Comparison of ENCODE assay signal across 1 cellular context in the genomic region with DNA sequence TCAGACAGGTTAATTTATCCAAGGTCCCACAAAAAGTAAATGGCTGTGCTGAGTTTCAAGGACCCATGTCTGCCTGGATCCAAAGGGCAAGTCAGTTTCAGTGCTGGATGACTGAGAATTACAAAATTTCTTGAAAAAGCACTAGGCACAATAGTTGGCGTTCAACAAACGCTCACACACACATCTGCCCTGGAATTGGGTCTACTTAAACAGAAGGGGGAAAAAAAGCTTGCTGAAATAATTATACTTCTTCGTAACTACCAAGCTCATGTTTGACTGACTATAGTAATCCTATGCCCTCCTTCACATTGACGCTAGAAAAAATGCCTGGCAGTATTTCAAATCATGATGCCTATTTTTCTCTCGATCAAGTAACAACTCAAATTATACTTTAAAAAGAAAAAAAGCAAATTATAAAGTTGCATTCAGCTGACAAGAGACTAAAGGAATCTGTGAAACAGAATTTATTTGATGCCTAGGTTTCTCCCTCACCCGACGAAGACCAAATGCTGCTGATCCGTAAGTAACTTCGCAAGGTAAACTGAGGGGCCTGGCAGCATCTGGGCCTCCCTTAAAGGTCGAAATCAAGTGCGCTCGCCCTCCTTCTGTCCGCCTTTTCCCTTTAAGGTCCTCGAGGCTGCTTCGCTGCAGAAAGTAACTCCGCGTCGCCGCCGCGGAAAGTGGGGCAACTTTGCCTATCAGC.
TF ChIP-seq lines count a peak whose summit lies in the region.

No MANE protein-coding gene starts in this region.

TF ChIP-seq in A549, 52 proteins besides CTCF, POLR2A, EP300 and RAD21 (continued from another document):
- TF ChIP-seq, protein P1, sequence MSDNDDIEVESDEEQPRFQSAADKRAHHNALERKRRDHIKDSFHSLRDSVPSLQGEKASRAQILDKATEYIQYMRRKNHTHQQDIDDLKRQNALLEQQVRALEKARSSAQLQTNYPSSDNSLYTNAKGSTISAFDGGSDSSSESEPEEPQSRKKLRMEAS (IDR thresholded peaks at IDR 0.05): peak; percentile 19; the same call in 1 of the 2 replicates
- TF ChIP-seq CEBPB (IDR thresholded peaks at IDR 0.05): no peak
- TF ChIP-seq RFX5 (IDR thresholded peaks at IDR 0.05): no peak
- peak; percentile 20 for TF ChIP-seq MAFK (IDR thresholded peaks at IDR 0.05; ENCODE audit: partially characterized antibody)
- TF ChIP-seq SMC3 (IDR thresholded peaks at IDR 0.05): no peak
- TF ChIP-seq FOXS1 (CRISPR knock-in tag; IDR thresholded peaks at IDR 0.05): no peak
- TF ChIP-seq HOXB13 (CRISPR knock-in tag; IDR thresholded peaks at IDR 0.05; ENCODE audit: low read depth): no peak
